ENCODE assay signal across 1 cellular context in genomic region chr14:57943038-57943437, GRCh38.
A peak's percentile ranks its signal among the peaks of the same experiment; 100 is the strongest.
TF ChIP-seq lines count a peak whose summit lies in the region.

No MANE protein-coding gene starts in this region.

TF ChIP-seq in H1, 55 proteins besides CTCF, POLR2A, EP300 and RAD21 (continued from another document):
- no peak for TF ChIP-seq CHD7 (IDR thresholded peaks at IDR 0.05; ENCODE audit: insufficient replicate concordance, low read length)
- TF ChIP-seq TCF12 (IDR thresholded peaks at IDR 0.05; ENCODE audit: low read depth, low read length): 0 out of 2 replicates have a peak, but pooled peaks have one; percentile 18
- no peak for TF ChIP-seq GABPA (IDR thresholded peaks at IDR 0.05; ENCODE audit: borderline replicate concordance, insufficient read depth, low read length)
- TF ChIP-seq RNF2 (IDR thresholded peaks at IDR 0.05; ENCODE audit: borderline replicate concordance, low read depth, low read length, missing control alignments, poor library complexity, severe bottlenecking): no peak
- TF ChIP-seq CEBPB (IDR thresholded peaks at IDR 0.05; ENCODE audit: low read depth, low read length): no peak
TF ChIP-seq in H1: peak in this region for 1.
